Comparison of ENCODE assay signal across 8 cellular contexts in genomic region chr12:121530600-121531355, GRCh38. TPM values are rescaled to one million over a fixed set of nuclear protein-coding genes. Genes with fewer than 3 reads are reported as not detected.
DNase-seq lines count a peak whose midpoint lies in the region; ATAC-seq and TF ChIP-seq lines count a peak whose summit lies in the region.

No MANE protein-coding gene starts in this region.

- H3K27me3 Mint-ChIP-seq in activated CD4-positive, alpha-beta T cell treated with anti-CD3 and anti-CD28 coated beads, Interleukin-2, amount 10 ng/mL, durations not matched to agents 7 days and 5 days, result no peaks in the 10 kb centered on the region
- no peaks in the 10 kb centered on the region for H3K27me3 Mint-ChIP-seq in effector memory CD8-positive, alpha-beta T cell
- H3K27me3 Mint-ChIP-seq in natural killer cell (ENCODE audit: low read depth in 2 of 2), result no peaks in the 10 kb centered on the region

- no peaks in the 10 kb centered on the region for H3K36me3 ChIP-seq in testis (ENCODE audit: low read depth, missing control alignments)

- intact Hi-C loops in natural killer cell (cut with micrococcal nuclease), result loop anchor here (5.0 kb wide), 1 partner anchor 97 kb away; the partner anchor contains the start of gene ORAI1
- intact Hi-C loops in testis (cut with DNase I; ENCODE audit: low total_unique reads), result no loop called here

- no peaks in the 10 kb centered on the region for H3K27me3 ChIP-seq in testis

- peaks cover 38% of the 10 kb centered on the region for H3K36me3 Mint-ChIP-seq in activated CD4-positive, alpha-beta T cell treated with anti-CD3 and anti-CD28 coated beads, Interleukin-2, amount 10 ng/mL, durations not matched to agents 7 days and 5 days (ENCODE audit: low read depth)
- H3K36me3 Mint-ChIP-seq in effector memory CD8-positive, alpha-beta T cell (ENCODE audit: insufficient read depth), result peaks cover 53% of the 10 kb centered on the region
- no peaks in the 10 kb centered on the region for H3K36me3 Mint-ChIP-seq in natural killer cell

- no peak overlapping the region for H3K27ac ChIP-seq in testis

- POLR2A ChIA-PET in activated CD4-positive, alpha-beta T cell treated with anti-CD3 and anti-CD28 coated beads, Interleukin-2, amount 10 ng/mL, durations not matched to agents 7 days and 5 days (lab: Charles Lee), result no interaction called here

- peak overlapping the region; percentile 85 for H3K27ac Mint-ChIP-seq in activated CD4-positive, alpha-beta T cell treated with anti-CD3 and anti-CD28 coated beads, Interleukin-2, amount 10 ng/mL, durations not matched to agents 7 days and 5 days
- peak overlapping the region; percentile 95 to 98 for H3K27ac Mint-ChIP-seq in effector memory CD8-positive, alpha-beta T cell
- peak overlapping the region; percentile 76 to 89 for H3K27ac Mint-ChIP-seq in natural killer cell

- H3K4me1 Mint-ChIP-seq in activated CD4-positive, alpha-beta T cell treated with anti-CD3 and anti-CD28 coated beads, Interleukin-2, amount 10 ng/mL, durations not matched to agents 7 days and 5 days, result peaks cover 47% of the 10 kb centered on the region
- H3K4me1 Mint-ChIP-seq in effector memory CD8-positive, alpha-beta T cell (ENCODE audit: low read depth in 2 of 2), result peaks cover 37 to 46% of the 10 kb centered on the region in 2 donors
- peaks cover 29 to 31% of the 10 kb centered on the region in 2 donors for H3K4me1 Mint-ChIP-seq in natural killer cell

- WGBS in testis, 2 donors, result 71 to 81% methylated on average over 6 of the region's 6 CpGs

- TF ChIP-seq POLR2A in testis (IDR thresholded peaks at IDR 0.05), result no peak

- no peak for TF ChIP-seq CTCF in natural killer cell (IDR thresholded peaks at IDR 0.05)
- no peak for TF ChIP-seq CTCF in testis (IDR thresholded peaks at IDR 0.05)

- H3K9me3 Mint-ChIP-seq in activated CD4-positive, alpha-beta T cell treated with anti-CD3 and anti-CD28 coated beads, Interleukin-2, amount 10 ng/mL, durations not matched to agents 7 days and 5 days, result no peaks in the 10 kb centered on the region
- no peaks in the 10 kb centered on the region for H3K9me3 Mint-ChIP-seq in effector memory CD8-positive, alpha-beta T cell
- no peaks in the 10 kb centered on the region for H3K9me3 Mint-ChIP-seq in natural killer cell

- CTCF ChIA-PET in activated CD4-positive, alpha-beta T cell treated with anti-CD3 and anti-CD28 coated beads, Interleukin-2, amount 10 ng/mL, durations not matched to agents 7 days and 5 days (lab: Charles Lee), result interaction anchor here (1.2 to 1.6 kb wide), 2 partner anchors 22 to 37 kb away, joined by 3 to 7 read pairs; no protein-coding TSS in a partner anchor

- H3K4me3 Mint-ChIP-seq in activated CD4-positive, alpha-beta T cell treated with anti-CD3 and anti-CD28 coated beads, Interleukin-2, amount 10 ng/mL, durations not matched to agents 7 days and 5 days, result no peak overlapping the region
- peak overlapping the region; percentile 42 to 61 for H3K4me3 Mint-ChIP-seq in effector memory CD8-positive, alpha-beta T cell
- H3K4me3 Mint-ChIP-seq in natural killer cell, result peak overlapping the region; percentile 47

- no peaks in the 10 kb centered on the region for H3K9me3 ChIP-seq in testis

- no peak overlapping the region for H3K4me3 ChIP-seq in Jurkat, Clone E6-1 (ENCODE audit: low read length)
- no peak overlapping the region for H3K4me3 ChIP-seq in testis

- DNase-seq in EL, result peak; percentile 83
- peak; percentile 74 for DNase-seq in Jurkat, Clone E6-1 (ENCODE audit: low read depth, low spot score)
- DNase-seq in activated CD4-positive, alpha-beta T cell treated with anti-CD3 and anti-CD28 coated beads, Interleukin-2, amount 10 ng/mL, durations not matched to agents 7 days and 5 days, result peak; percentile 80
- peak; percentile 64 to 74 (median 72) for DNase-seq in effector memory CD8-positive, alpha-beta T cell
- peak; percentile 72 for DNase-seq in natural killer cell
- DNase-seq in testis, result peak; percentile 65
- no peak for DNase-seq in midbrain (lab: John Stamatoyannopoulos, UW)

- peak; percentile 64 for ATAC-seq in effector memory CD8-positive, alpha-beta T cell (replicated peaks)
- ATAC-seq in natural killer cell, result peak; percentile 89 to 94 (median 90)
- ATAC-seq in HG03039 (IDR thresholded peaks at IDR 0.05; ENCODE audit: unreplicated experiment), result no peak

- H3K4me1 ChIP-seq in testis, result peaks cover 17% of the 10 kb centered on the region

RNA-seq across cellular contexts. Expression of gene KDM2B, which starts 50.0 kb away (rescaled TPM):
- 54.3 TPM for polyA plus RNA-seq in Jurkat, Clone E6-1 (2012; ENCODE audit: insufficient read depth, insufficient read length)
- 10 to 100 TPM; 66.2 to 72.7 TPM for total RNA-seq in activated CD4-positive, alpha-beta T cell treated with anti-CD3 and anti-CD28 coated beads, Interleukin-2, amount 10 ng/mL, durations not matched to agents 7 days and 5 days
- total RNA-seq in natural killer cell, result 100 to 1,000 TPM in 1 of 3 donors, 10 to 100 TPM in 2; 97.3 to 106 (median 98.1) TPM
- 10 to 100 TPM; 54.9 to 59.8 TPM for total RNA-seq in testis
- polyA plus RNA-seq in testis (ENCODE audit: insufficient read depth, low read depth, low replicate concordance), result 30.4 TPM
